Comparison of ENCODE assay signal across 8 cellular contexts in the genomic region with DNA sequence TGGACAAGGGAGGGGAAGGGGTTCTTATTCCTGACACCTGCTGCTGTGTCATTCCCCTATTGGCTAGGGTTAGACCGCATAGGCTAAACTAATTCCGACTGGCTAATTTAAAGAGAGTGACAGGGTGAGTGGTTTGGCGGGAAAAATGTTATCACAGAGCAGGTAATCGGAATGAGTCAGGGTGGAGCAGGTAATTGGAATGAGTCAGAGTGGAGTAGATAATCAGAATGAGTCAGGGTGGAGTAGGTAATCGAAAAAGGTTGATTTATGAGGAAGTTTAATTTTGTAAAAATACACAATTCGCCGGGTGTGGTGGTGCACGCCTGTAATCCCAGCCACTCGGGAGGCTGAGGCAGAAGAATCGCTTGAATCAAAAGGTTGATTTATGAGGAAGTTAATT. TPM values are rescaled to one million over a fixed set of nuclear protein-coding genes. Genes with fewer than 3 reads are reported as not detected.
A peak's percentile ranks its signal among the peaks of the same experiment; 100 is the strongest.
DNase-seq lines count a peak whose midpoint lies in the region; ATAC-seq and TF ChIP-seq lines count a peak whose summit lies in the region.
"Not testable (repeated sequence)": the region's sequence is repeated elsewhere in the genome, so short reads cannot be mapped to it uniquely, and the experiment has no call there.

No MANE protein-coding gene starts in this region.

- CTCF ChIA-PET in Calu3 (lab: Charles Lee); HEK293 (lab: Yijun Ruan, JAX); mammary epithelial cell (lab: Charles Lee; ENCODE audit: low non-redundant PET): not testable (repeated sequence)

- peak; percentile 23 for ATAC-seq in activated T-helper 17 cell treated with anti-CD3 and anti-CD28 coated beads, Interleukin-2, amount 50 U/mL, for 72 hours (replicated peaks)
- peak; percentile 94 for ATAC-seq in left colon

- not testable (repeated sequence) for BruUV-seq in Calu3 (replicated peaks; lab: Mats Ljungman, UMichigan); mammary epithelial cell (replicated peaks; lab: Mats Ljungman, UMichigan)

- not testable (repeated sequence) for TF ChIP-seq EP300 in transverse colon (IDR thresholded peaks at IDR 0.05; ENCODE audit: low read depth)

- not testable (repeated sequence) for H3K27ac ChIP-seq in HEK293 (ENCODE audit: extremely low read depth, low read depth, low read length); mammary epithelial cell (ENCODE audit: insufficient read depth, low read depth, low read length); colonic mucosa
- H3K27ac ChIP-seq in mucosa of rectum (ENCODE audit: low read depth in 2 of 2, low read length in 2 of 2) (peak overlapping the region; percentile 55 to 61), transverse colon (peak overlapping the region in 2 of 4 donors; percentile 16 to 32)

- in situ Hi-C loops in mammary epithelial cell (cut with MboI; ENCODE audit: low sequenced_read_pairs in 2 of 2), result loop anchor here in 1 of 2 donors (25.0 kb wide), 1 partner anchor 194 kb away; no protein-coding TSS in a partner anchor
- in situ Hi-C loops in transverse colon (cut with MboI; ENCODE audit: low pct_ligation_motif_present in 1 of 4, low pct_unique_long_range_greater_than_20kb in 1 of 4, low sequenced_read_pairs in 3 of 4), result not testable (repeated sequence)

- not testable (repeated sequence) for H3K79me2 ChIP-seq in mammary epithelial cell (ENCODE audit: insufficient read depth, low read length)

- H3K9me3 ChIP-seq in HEK293 (ENCODE audit: control insufficient read depth, insufficient read depth, low read depth, low read length); mammary epithelial cell (replicated peaks; ENCODE audit: insufficient read depth, low read length); colonic mucosa; mucosa of rectum (ENCODE audit: control insufficient read depth in 2 of 2, low read length in 2 of 2); transverse colon: not testable (repeated sequence)

- H3K4me3 Mint-ChIP-seq in Calu3 (ENCODE audit: low read depth, unreplicated experiment); activated T-helper 17 cell treated with anti-CD3 and anti-CD28 coated beads, Interleukin-2, amount 50 U/mL, for 72 hours: not testable (repeated sequence)

- not testable (repeated sequence) for H3K9me3 Mint-ChIP-seq in Calu3 (ENCODE audit: low read depth, unreplicated experiment); activated T-helper 17 cell treated with anti-CD3 and anti-CD28 coated beads, Interleukin-2, amount 50 U/mL, for 72 hours

- not testable (repeated sequence) for H3K9ac ChIP-seq in mammary epithelial cell (ENCODE audit: insufficient read depth, low read length); colonic mucosa (ENCODE audit: low read depth in 2 of 2, low read length in 2 of 2); mucosa of rectum (ENCODE audit: low read depth in 1 of 2, low read length in 2 of 2)

- H3K4me1 ChIP-seq in HEK293 (ENCODE audit: control insufficient read depth, insufficient read depth, low read length); colonic mucosa; mucosa of rectum (ENCODE audit: control insufficient read depth in 2 of 2, insufficient read depth in 2 of 2, low read length in 2 of 2); transverse colon: not testable (repeated sequence)
- H3K4me1 ChIP-seq in mammary epithelial cell (ENCODE audit: insufficient read depth, low read length), result peaks cover 11% of the 10 kb centered on the region

- not testable (repeated sequence) for DNase-seq in Calu3
- DNase-seq in mammary epithelial cell (peak; percentile 17), colonic mucosa (peak; percentile 38), left colon (peak in 1 of 2 donors; percentile 41), transverse colon (peak; percentile 29)

- not testable (repeated sequence) for H2AFZ ChIP-seq in mammary epithelial cell (ENCODE audit: low read depth, low read length)

- not testable (repeated sequence) for TF ChIP-seq CTCF in Calu3 (IDR thresholded peaks at IDR 0.05; ENCODE audit: unreplicated experiment); HEK293 (tag by site-specific recombination; IDR thresholded peaks at IDR 0.05); mammary epithelial cell (conservative IDR thresholded peaks at IDR 0.05 in 1 of 2, IDR thresholded peaks at IDR 0.05 in 1 of 2; ENCODE audit: extremely low read depth in 1 of 2, insufficient read depth in 1 of 2, low read depth in 1 of 2, low read length in 2 of 2); colonic mucosa (IDR thresholded peaks at IDR 0.05); transverse colon (IDR thresholded peaks at IDR 0.05)

- H3K36me3 Mint-ChIP-seq in Calu3 (ENCODE audit: insufficient read depth, unreplicated experiment); activated T-helper 17 cell treated with anti-CD3 and anti-CD28 coated beads, Interleukin-2, amount 50 U/mL, for 72 hours (ENCODE audit: low read depth): not testable (repeated sequence)

- peak overlapping the region; percentile 16 for H3K27ac Mint-ChIP-seq in Calu3 (ENCODE audit: unreplicated experiment)
- H3K27ac Mint-ChIP-seq in activated T-helper 17 cell treated with anti-CD3 and anti-CD28 coated beads, Interleukin-2, amount 50 U/mL, for 72 hours, result not testable (repeated sequence)

- peaks cover 11% of the 10 kb centered on the region for H3K4me1 Mint-ChIP-seq in Calu3 (ENCODE audit: low read depth, unreplicated experiment)
- H3K4me1 Mint-ChIP-seq in activated T-helper 17 cell treated with anti-CD3 and anti-CD28 coated beads, Interleukin-2, amount 50 U/mL, for 72 hours, result not testable (repeated sequence)

- H3K4me2 ChIP-seq in mammary epithelial cell (ENCODE audit: insufficient read depth, low read depth, low read length), result not testable (repeated sequence)

- H3K27me3 ChIP-seq in mammary epithelial cell (ENCODE audit: insufficient read depth, low read length); colonic mucosa; mucosa of rectum (ENCODE audit: control insufficient read depth in 2 of 2, insufficient read depth in 2 of 2, low read length in 2 of 2); transverse colon: not testable (repeated sequence)

- dilution Hi-C loops in mammary epithelial cell (cut with HindIII; ENCODE audit: low sequenced_read_pairs), result loop anchor here (25.0 kb wide), 1 partner anchor 194 kb away; no protein-coding TSS in a partner anchor

- WGBS in mammary epithelial cell (ENCODE audit: low coverage, missing lambda C conversion rate), result 91% methylated on average over 10 of the region's 10 CpGs
- WGBS in transverse colon (ENCODE audit: low coverage in 1 of 2), 2 donors, result 27 to 63% methylated on average over 10 of the region's 10 CpGs

- not testable (repeated sequence) for TF ChIP-seq POLR2A in transverse colon (IDR thresholded peaks at IDR 0.05)

- not testable (repeated sequence) for H3K4me3 ChIP-seq in HEK293 (ENCODE audit: low read depth, low read length); mammary epithelial cell (replicated peaks in 1 of 3; ENCODE audit: insufficient read depth in 1 of 3, low read depth in 2 of 3, low read length in 3 of 3); colonic mucosa; mucosa of rectum (ENCODE audit: low read length in 2 of 2); transverse colon

- intact Hi-C loops in Calu3 (cut with micrococcal nuclease; ENCODE audit: unreplicated experiment); mammary epithelial cell (cut with micrococcal nuclease); colonic mucosa (cut with DNase I); left colon (cut with DNase I, micrococcal nuclease); transverse colon (cut with DNase I; ENCODE audit: low total_unique reads): not testable (repeated sequence)

- H3K27me3 Mint-ChIP-seq in Calu3 (ENCODE audit: unreplicated experiment); activated T-helper 17 cell treated with anti-CD3 and anti-CD28 coated beads, Interleukin-2, amount 50 U/mL, for 72 hours: not testable (repeated sequence)

- POLR2A ChIA-PET in HEK293 (lab: Yijun Ruan, JAX), result not testable (repeated sequence)

- not testable (repeated sequence) for H4K20me1 ChIP-seq in mammary epithelial cell (ENCODE audit: insufficient read depth, low read length)

- not testable (repeated sequence) for H3K36me3 ChIP-seq in HEK293 (ENCODE audit: control insufficient read depth in 2 of 2, insufficient read depth in 1 of 2, low read length in 2 of 2); mammary epithelial cell (ENCODE audit: insufficient read depth, low read length); colonic mucosa; mucosa of rectum (ENCODE audit: control insufficient read depth in 2 of 2, insufficient read depth in 2 of 2, low read length in 2 of 2); transverse colon

TF ChIP-seq in HEK293, 187 proteins besides CTCF, POLR2A, EP300 and RAD21:
- TF ChIP-seq SETDB1 (IDR thresholded peaks at IDR 0.05; ENCODE audit: insufficient read length, low read length), result peak; percentile 29

RNA-seq across cellular contexts. Expression of gene SPIN1, which starts 6.9 kb away (rescaled TPM):
- total RNA-seq in Calu3 (2022) (56.7 and 59.5 TPM in 2 replicates), mammary epithelial cell (10 to 100 TPM; 86.7 to 98.2 TPM), colonic mucosa (10 to 100 TPM; 51.4 to 68.0 TPM), left colon (10 to 100 TPM; 57.5 to 70.4 TPM), transverse colon (10 to 100 TPM; 33.7 to 72.4 (median 57.3) TPM)
- 10 to 100 TPM; 22.3 to 26.5 TPM for total RNA-seq in activated T-helper 17 cell treated with anti-CD3 and anti-CD28 coated beads, Interleukin-2, amount 50 U/mL, for 72 hours
- 44.6 TPM for polyA plus RNA-seq in mammary epithelial cell
- 252 TPM for polyA minus RNA-seq in mammary epithelial cell
